29 cellular contexts compared by ENCODE assay signal in genomic region chr4:98827661-98828060, GRCh38.
"Had no signal": no experiment of that assay in that cellular context is flagged by ENCODE, and none has a peak within 500 bp of the region (broad histone marks: within the 10 kb centered on the region; RNA-seq: fewer than 3 reads in every experiment).

No MANE protein-coding gene starts in this region.

- H3K27me3 ChIP-seq: ascending aorta, breast epithelium, cardiac muscle cell, colonic mucosa, esophagus squamous epithelium, gastroesophageal sphincter, heart right ventricle, hepatocyte had no signal

- H3K36me3 ChIP-seq: ascending aorta, breast epithelium, cardiac muscle cell, colonic mucosa, esophagus squamous epithelium, gastroesophageal sphincter, heart right ventricle, WERI-Rb-1 had no signal

- H3K4me3 ChIP-seq: ascending aorta, breast epithelium, cardiac muscle cell, colonic mucosa, esophagus squamous epithelium, gastroesophageal sphincter, heart right ventricle, hepatocyte had no signal

- DNase-seq: activated B cell treated with CpG ODN at 0.5 μM for 24 hours; activated CD4-positive, alpha-beta T cell treated with anti-CD3 and anti-CD28 coated beads for 48 hours; activated CD4-positive, alpha-beta T cell treated with anti-CD3 and anti-CD28 coated beads, Interleukin-2, amount 50 U/mL, for 1 hour; activated CD4-positive, alpha-beta T cell treated with anti-CD3 and anti-CD28 coated beads, Interleukin-2, amount 50 U/mL, for 48 hours; activated CD8-positive, alpha-beta memory T cell treated with anti-CD3 and anti-CD28 coated beads for 24 hours; activated CD8-positive, alpha-beta T cell treated with anti-CD3 and anti-CD28 coated beads for 36 hours; activated gamma-delta T cell; activated naive CD4-positive, alpha-beta T cell; activated naive CD4-positive, alpha-beta T cell treated with anti-CD3 and anti-CD28 coated beads, Interleukin-2, amount 10 ng/mL, durations not matched to agents 7 days and 5 days; activated naive CD8-positive, alpha-beta T cell treated with anti-CD3 and anti-CD28 coated beads, Interleukin-2, amount 10 ng/mL, durations not matched to agents 7 days and 5 days; activated T-cell treated with anti-CD3 and anti-CD28 coated beads, Interleukin-2, amount 50 U/mL, for 1 hour; activated T-cell treated with anti-CD3 and anti-CD28 coated beads, Interleukin-2, amount 50 U/mL, for 48 hours; central memory CD4-positive, alpha-beta T cell; cerebellar nuclear complex; colonic mucosa; effector CD8-positive, alpha-beta T cell; esophagus squamous epithelium; foreskin melanocyte; heart right ventricle; T1000; WERI-Rb-1 had no signal

- H3K4me1 ChIP-seq: ascending aorta, breast epithelium, colonic mucosa, esophagus squamous epithelium, gastroesophageal sphincter, heart right ventricle had no signal

- H3K9me3 ChIP-seq: ascending aorta, breast epithelium, colonic mucosa, esophagus squamous epithelium, gastroesophageal sphincter, heart right ventricle had no signal

- ATAC-seq: activated CD4-positive, CD25-positive, alpha-beta regulatory T cell treated with anti-CD3 and anti-CD28 coated beads, Interleukin-2, amount 50 U/mL, for 24 hours; activated CD8-positive, alpha-beta T cell treated with anti-CD3 and anti-CD28 coated beads for 36 hours; activated naive CD4-positive, alpha-beta T cell treated with anti-CD3 and anti-CD28 coated beads, Interleukin-2, amount 50 U/mL, for 72 hours; gastroesophageal sphincter; heart right ventricle had no signal

- H3K27ac ChIP-seq: ascending aorta, breast epithelium, cardiac muscle cell, colonic mucosa, epithelial cell of prostate, esophagus squamous epithelium, gastroesophageal sphincter, heart right ventricle, hepatocyte, WERI-Rb-1 had no signal

- H3K4me2 ChIP-seq: hepatocyte had no signal
